ENCODE assay signal across 1 cellular context in genomic region chr5:1523793-1524480, GRCh38.
TF ChIP-seq lines count a peak whose summit lies in the region.

Gene LPCAT1, minus strand, starts transcription at chr5:1523960. Its CDS starts 116 bp downstream, at chr5:1523844.

TF ChIP-seq in K562, 482 proteins besides CTCF, POLR2A, EP300 and RAD21 (continued from another document and continues in another):
- TF ChIP-seq MBD1 (CRISPR knock-in tag; IDR thresholded peaks at IDR 0.05): no peak
- TF ChIP-seq DEAF1 (CRISPR knock-in tag; IDR thresholded peaks at IDR 0.05): no peak
- no peak for TF ChIP-seq POLR2AphosphoS5 (IDR thresholded peaks at IDR 0.05; ENCODE audit: control insufficient read depth, insufficient read depth, low read depth, low read length)
- TF ChIP-seq ZNF551 (CRISPR knock-in tag; IDR thresholded peaks at IDR 0.05): no peak
- peak; percentile 85 for TF ChIP-seq EP400 (IDR thresholded peaks at IDR 0.05)
- no peak for TF ChIP-seq C11orf30 (IDR thresholded peaks at IDR 0.05; ENCODE audit: low read depth)
- TF ChIP-seq HDAC3 (IDR thresholded peaks at IDR 0.05; ENCODE audit: borderline replicate concordance, partially characterized antibody): no peak
- no peak for TF ChIP-seq PRPF4 (IDR thresholded peaks at IDR 0.05; ENCODE audit: insufficient read depth, low read depth, low read length, poor library complexity, severe bottlenecking)
- TF ChIP-seq SMARCC2 (IDR thresholded peaks at IDR 0.05; ENCODE audit: low read depth): no peak
- TF ChIP-seq ZC3H8 (IDR thresholded peaks at IDR 0.05): no peak
- no peak for TF ChIP-seq CBX8 (IDR thresholded peaks at IDR 0.05; ENCODE audit: borderline replicate concordance, extremely low read depth, low read depth, low read length, poor library complexity, severe bottlenecking)
- TF ChIP-seq KAT8 (IDR thresholded peaks at IDR 0.05; ENCODE audit: low read depth): no peak
- no peak for TF ChIP-seq WHSC1 (IDR thresholded peaks at IDR 0.05; ENCODE audit: low read length)
- TF ChIP-seq ZNF3 (CRISPR knock-in tag; IDR thresholded peaks at IDR 0.05): no peak
- 0 out of 2 replicates have a peak, but pooled peaks have one; percentile 28 for TF ChIP-seq ETV5 (CRISPR knock-in tag; IDR thresholded peaks at IDR 0.05; ENCODE audit: low read depth)
- TF ChIP-seq, protein P1, sequence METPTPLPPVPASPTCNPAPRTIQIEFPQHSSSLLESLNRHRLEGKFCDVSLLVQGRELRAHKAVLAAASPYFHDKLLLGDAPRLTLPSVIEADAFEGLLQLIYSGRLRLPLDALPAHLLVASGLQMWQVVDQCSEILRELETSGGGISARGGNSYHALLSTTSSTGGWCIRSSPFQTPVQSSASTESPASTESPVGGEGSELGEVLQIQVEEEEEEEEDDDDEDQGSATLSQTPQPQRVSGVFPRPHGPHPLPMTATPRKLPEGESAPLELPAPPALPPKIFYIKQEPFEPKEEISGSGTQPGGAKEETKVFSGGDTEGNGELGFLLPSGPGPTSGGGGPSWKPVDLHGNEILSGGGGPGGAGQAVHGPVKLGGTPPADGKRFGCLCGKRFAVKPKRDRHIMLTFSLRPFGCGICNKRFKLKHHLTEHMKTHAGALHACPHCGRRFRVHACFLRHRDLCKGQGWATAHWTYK (CRISPR knock-in tag; IDR thresholded peaks at IDR 0.05): peak; percentile 67; the same call in 1 of the 2 replicates
- peak; percentile 19 for TF ChIP-seq MEIS2 (IDR thresholded peaks at IDR 0.05; ENCODE audit: partially characterized antibody)
- TF ChIP-seq ZFP91 (CRISPR knock-in tag; IDR thresholded peaks at IDR 0.05): no peak
- no peak; the same call in 1 of the 2 replicates for TF ChIP-seq FOXP1 (CRISPR knock-in tag; IDR thresholded peaks at IDR 0.05)
- no peak for TF ChIP-seq PHF21A (IDR thresholded peaks at IDR 0.05; ENCODE audit: borderline replicate concordance, low read depth)
- no peak for TF ChIP-seq MAFF (IDR thresholded peaks at IDR 0.05; ENCODE audit: low read length)
- no peak for TF ChIP-seq OTX1 (CRISPR knock-in tag; IDR thresholded peaks at IDR 0.05)
- TF ChIP-seq ZNF592 (IDR thresholded peaks at IDR 0.05): 0 out of 2 replicates have a peak, but pooled peaks have one; percentile 42
- peak; percentile 29; the same call in 1 of the 2 replicates for TF ChIP-seq HDAC2 (IDR thresholded peaks at IDR 0.05)
- TF ChIP-seq FOXJ2 (tag; IDR thresholded peaks at IDR 0.05): no peak
- TF ChIP-seq HNRNPLL (IDR thresholded peaks at IDR 0.05; ENCODE audit: low read depth, low read length, poor library complexity, severe bottlenecking): peak; percentile 43
- no peak for TF ChIP-seq PREB (CRISPR knock-in tag; IDR thresholded peaks at IDR 0.05)
- no peak for TF ChIP-seq THAP7 (CRISPR knock-in tag; IDR thresholded peaks at IDR 0.05)
- no peak for TF ChIP-seq TFAM (CRISPR knock-in tag; conservative IDR thresholded peaks at IDR 0.05)
- TF ChIP-seq, protein P2, sequence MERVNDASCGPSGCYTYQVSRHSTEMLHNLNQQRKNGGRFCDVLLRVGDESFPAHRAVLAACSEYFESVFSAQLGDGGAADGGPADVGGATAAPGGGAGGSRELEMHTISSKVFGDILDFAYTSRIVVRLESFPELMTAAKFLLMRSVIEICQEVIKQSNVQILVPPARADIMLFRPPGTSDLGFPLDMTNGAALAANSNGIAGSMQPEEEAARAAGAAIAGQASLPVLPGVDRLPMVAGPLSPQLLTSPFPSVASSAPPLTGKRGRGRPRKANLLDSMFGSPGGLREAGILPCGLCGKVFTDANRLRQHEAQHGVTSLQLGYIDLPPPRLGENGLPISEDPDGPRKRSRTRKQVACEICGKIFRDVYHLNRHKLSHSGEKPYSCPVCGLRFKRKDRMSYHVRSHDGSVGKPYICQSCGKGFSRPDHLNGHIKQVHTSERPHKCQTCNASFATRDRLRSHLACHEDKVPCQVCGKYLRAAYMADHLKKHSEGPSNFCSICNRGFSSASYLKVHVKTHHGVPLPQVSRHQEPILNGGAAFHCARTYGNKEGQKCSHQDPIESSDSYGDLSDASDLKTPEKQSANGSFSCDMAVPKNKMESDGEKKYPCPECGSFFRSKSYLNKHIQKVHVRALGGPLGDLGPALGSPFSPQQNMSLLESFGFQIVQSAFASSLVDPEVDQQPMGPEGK (CRISPR knock-in tag; IDR thresholded peaks at IDR 0.05; ENCODE audit: borderline replicate concordance): no peak
- TF ChIP-seq GATAD2B (IDR thresholded peaks at IDR 0.05; ENCODE audit: borderline replicate concordance): peak; percentile 88
- TF ChIP-seq PHB2 (IDR thresholded peaks at IDR 0.05; ENCODE audit: low read depth): no peak
- TF ChIP-seq USF1 (CRISPR knock-in tag; IDR thresholded peaks at IDR 0.05): no peak
- TF ChIP-seq RNF219 (CRISPR knock-in tag; IDR thresholded peaks at IDR 0.05): no peak
- TF ChIP-seq MLLT1 (IDR thresholded peaks at IDR 0.05): no peak
- TF ChIP-seq IRF2 (CRISPR knock-in tag; IDR thresholded peaks at IDR 0.05): no peak
- peak; percentile 93 for TF ChIP-seq L3MBTL2 (IDR thresholded peaks at IDR 0.05)
- no peak for TF ChIP-seq KAT2B (IDR thresholded peaks at IDR 0.05; ENCODE audit: low read depth, low read length)
- peak; percentile 61 for TF ChIP-seq CREM (IDR thresholded peaks at IDR 0.05; ENCODE audit: low read depth)
- TF ChIP-seq ZZZ3 (IDR thresholded peaks at IDR 0.05): no peak
- no peak for TF ChIP-seq BCL6 (CRISPR knock-in tag; IDR thresholded peaks at IDR 0.05)
- no peak for TF ChIP-seq ARID2 (IDR thresholded peaks at IDR 0.05)
- TF ChIP-seq CBX2 (IDR thresholded peaks at IDR 0.05; ENCODE audit: insufficient read depth, low read length, poor library complexity, severe bottlenecking): no peak
- no peak for TF ChIP-seq DNMT1 (IDR thresholded peaks at IDR 0.05)
- TF ChIP-seq FOSL1 (tag; conservative IDR thresholded peaks at IDR 0.05): no peak
- TF ChIP-seq ZNF699 (CRISPR knock-in tag; IDR thresholded peaks at IDR 0.05; ENCODE audit: insufficient replicate concordance): no peak
